16 cellular contexts compared by ENCODE assay signal in the genomic region with DNA sequence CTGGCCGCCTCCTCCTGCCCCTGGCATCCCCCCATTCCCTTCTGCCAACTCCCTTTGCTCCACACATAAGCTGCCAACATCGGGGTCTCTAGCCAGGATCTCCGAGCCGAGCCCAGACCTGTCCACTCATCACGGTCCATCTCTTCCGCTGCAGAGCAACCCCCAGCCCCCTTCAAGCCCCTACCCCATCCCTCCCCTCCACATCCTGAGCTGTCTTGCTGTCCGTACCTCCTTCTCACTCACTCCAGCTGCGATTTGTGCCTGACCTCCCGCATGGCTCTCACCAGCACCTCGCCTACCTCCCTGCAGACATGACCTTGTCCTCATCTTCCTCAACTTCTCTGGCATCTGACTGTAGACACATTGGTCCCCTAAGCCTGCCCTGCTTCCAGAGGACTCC.
"Had no signal": no experiment of that assay in that cellular context is flagged by ENCODE, and none has a peak within 500 bp of the region (broad histone marks: within the 10 kb centered on the region; RNA-seq: fewer than 3 reads in every experiment).

No MANE protein-coding gene starts in this region.

- H3K4me3 ChIP-seq: heart right ventricle, lower lobe of right lung, pancreas, psoas muscle, right atrium auricular region, spleen, upper lobe of right lung had no signal

- H3K9me3 ChIP-seq: heart right ventricle, lower lobe of right lung, pancreas, psoas muscle, right atrium auricular region, spleen, upper lobe of right lung had no signal

- ATAC-seq: heart right ventricle; left lobe of liver; lower lobe of right lung; naive thymus-derived CD4-positive, alpha-beta T cell; pancreas; psoas muscle; upper lobe of right lung had no signal

- H3K27me3 ChIP-seq: pancreas, right atrium auricular region, upper lobe of right lung had no signal

- H3K27ac Mint-ChIP-seq: activated naive CD8-positive, alpha-beta T cell; immature natural killer cell; naive thymus-derived CD4-positive, alpha-beta T cell had no signal

- H3K27ac ChIP-seq: heart right ventricle, lower lobe of right lung, pancreas, psoas muscle, right atrium auricular region, spleen, upper lobe of right lung had no signal

- H3K36me3 Mint-ChIP-seq: activated naive CD8-positive, alpha-beta T cell; immature natural killer cell; naive thymus-derived CD4-positive, alpha-beta T cell had no signal

- H3K4me3 Mint-ChIP-seq: activated naive CD8-positive, alpha-beta T cell; immature natural killer cell had no signal

- H3K9me3 Mint-ChIP-seq: immature natural killer cell had no signal

- H3K4me1 Mint-ChIP-seq: immature natural killer cell had no signal

- H3K4me1 ChIP-seq: lower lobe of right lung, pancreas, psoas muscle, right atrium auricular region, upper lobe of right lung had no signal

- DNase-seq: activated gamma-delta T cell treated with Interleukin-2 at 50 U/mL for 16 hours; activated T-cell treated with anti-CD3 and anti-CD28 coated beads, Interleukin-2, amount 50 U/mL, for 1 hour; cortex of kidney; heart right ventricle; immature natural killer cell; lower lobe of right lung; naive thymus-derived CD4-positive, alpha-beta T cell; pancreas; psoas muscle; spleen; stimulated activated CD4-positive, alpha-beta T cell treated with anti-CD3 and anti-CD28 coated beads, Interleukin-4, amount 100 ng/mL, for 1 hour; stimulated activated naive CD4-positive, alpha-beta T cell; upper lobe of right lung had no signal

- H3K36me3 ChIP-seq: heart right ventricle, lower lobe of right lung, pancreas, right atrium auricular region, spleen, upper lobe of right lung had no signal
